1 cellular context compared by ENCODE assay signal in genomic region chr10:95547197-95547596, GRCh38.
TF ChIP-seq lines count a peak whose summit lies in the region.

No MANE protein-coding gene starts in this region.

TF ChIP-seq in H1, 55 proteins besides CTCF, POLR2A, EP300 and RAD21:
- TF ChIP-seq USF2 (IDR thresholded peaks at IDR 0.05; ENCODE audit: low read length) (no peak), SAP30 (IDR thresholded peaks at IDR 0.05; ENCODE audit: insufficient read depth, insufficient replicate concordance, low read length) (no peak), SP4 (IDR thresholded peaks at IDR 0.05; ENCODE audit: low read length) (no peak), TBP (IDR thresholded peaks at IDR 0.05; ENCODE audit: low read depth, low read length) (no peak), YY1 (IDR thresholded peaks at IDR 0.05; ENCODE audit: low read depth, low read length) (no peak), RFX5 (IDR thresholded peaks at IDR 0.05; ENCODE audit: borderline replicate concordance, low read depth, low read length) (no peak), KDM5A (IDR thresholded peaks at IDR 0.05; ENCODE audit: low read length) (no peak), CHD1 (IDR thresholded peaks at IDR 0.05; ENCODE audit: low read depth, low read length) (no peak), ASH2L (IDR thresholded peaks at IDR 0.05; ENCODE audit: low read length) (no peak), BACH1 (IDR thresholded peaks at IDR 0.05; ENCODE audit: low read length) (no peak), GABPA (IDR thresholded peaks at IDR 0.05; ENCODE audit: borderline replicate concordance, insufficient read depth, low read length) (no peak), E2F6 (IDR thresholded peaks at IDR 0.05) (no peak), RXRA (IDR thresholded peaks at IDR 0.05; ENCODE audit: insufficient read depth, low read depth, low read length) (no peak), TAF1 (IDR thresholded peaks at IDR 0.05; ENCODE audit: low read depth, low read length) (no peak), SP1 (IDR thresholded peaks at IDR 0.05; ENCODE audit: low read depth, low read length) (no peak), PHF8 (conservative IDR thresholded peaks at IDR 0.05; ENCODE audit: low read depth, low read length) (no peak), KDM1A (IDR thresholded peaks at IDR 0.05; ENCODE audit: borderline replicate concordance, low read length) (no peak)
